Comparison of ENCODE assay signal across 24 cellular contexts in the genomic region with DNA sequence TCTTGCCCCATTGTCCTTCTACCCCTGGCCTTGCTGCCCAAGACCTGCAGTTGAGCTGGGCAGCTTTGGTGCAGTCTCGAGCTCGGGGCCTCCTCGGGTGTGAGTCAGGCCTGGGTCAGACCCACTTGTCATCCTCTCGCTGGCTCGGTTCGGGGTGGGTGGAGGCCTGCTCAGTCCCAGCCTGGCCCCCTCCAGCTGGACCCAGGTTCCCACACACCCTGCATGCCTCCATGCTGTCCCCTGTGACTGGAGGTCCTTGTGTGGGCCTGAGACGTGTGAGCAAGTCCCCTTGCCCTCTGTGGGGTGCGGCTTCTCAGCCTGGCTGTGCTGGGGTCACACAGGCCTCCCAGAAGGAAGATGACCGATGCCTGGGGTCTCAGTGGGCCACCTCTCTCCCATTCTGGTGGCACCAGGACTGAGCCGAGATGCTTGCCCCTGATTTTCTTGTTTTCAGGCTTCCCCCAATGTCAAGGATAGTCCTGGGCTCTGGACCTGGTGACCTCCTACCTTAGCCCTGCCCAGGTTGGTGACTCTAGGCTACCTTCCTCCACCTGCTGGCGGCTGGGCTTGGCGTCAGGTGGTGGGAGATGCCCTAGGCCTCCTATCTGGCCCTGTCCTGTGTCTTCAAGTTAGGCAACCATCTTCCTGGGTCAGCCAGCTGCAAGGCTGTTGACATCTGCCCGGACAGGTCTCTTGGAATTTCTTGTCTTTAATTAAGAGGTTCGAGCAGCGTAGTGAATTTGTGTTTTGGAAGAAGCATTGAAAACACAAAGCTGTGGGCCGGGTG. TPM values are rescaled to one million over a fixed set of nuclear protein-coding genes. Genes with fewer than 3 reads are reported as not detected.
DNase-seq lines count a peak whose midpoint lies in the region; ATAC-seq and TF ChIP-seq lines count a peak whose summit lies in the region.
"Had no signal": no experiment of that assay in that cellular context is flagged by ENCODE, and none has a peak within 500 bp of the region (broad histone marks: within the 10 kb centered on the region; RNA-seq: fewer than 3 reads in every experiment).

No MANE protein-coding gene starts in this region.

- H3K27me3 ChIP-seq in layer of hippocampus (ENCODE audit: control insufficient read depth, insufficient read depth, low read length) (no peaks in the 10 kb centered on the region), sigmoid colon (no peaks in the 10 kb centered on the region), mammary epithelial cell (ENCODE audit: insufficient read depth, low read length) (no peaks in the 10 kb centered on the region)

- H3K36me3 ChIP-seq in sigmoid colon (no peaks in the 10 kb centered on the region), mammary epithelial cell (ENCODE audit: insufficient read depth, low read length) (no peaks in the 10 kb centered on the region)
- H3K36me3 ChIP-seq: upper lobe of right lung had no signal

- DNase-seq in ELF-1 (ENCODE audit: low read depth, low spot score), result peak; percentile 37
- DNase-seq in chondrocyte (ENCODE audit: low spot score), result peak; percentile 79
- DNase-seq in sigmoid colon, result no peak
- DNase-seq in mammary epithelial cell, result no peak
- DNase-seq: activated CD8-positive, alpha-beta T cell treated with anti-CD3 and anti-CD28 coated beads for 36 hours; activated gamma-delta T cell; CD4-positive, alpha-beta T cell; dermis blood vessel endothelial cell; immature natural killer cell; NCI-H2171 treated with DMSO at 0.1 percent for 48 hours; RPMI8226; stimulated activated CD4-positive, alpha-beta T cell treated with anti-CD3 and anti-CD28 coated beads, Interleukin-12 subunit alpha, Interleukin-12 subunit beta, amount 100 ng/mL, for 4 hours; stimulated activated CD4-positive, alpha-beta T cell treated with anti-CD3 and anti-CD28 coated beads, Interleukin-4, amount 100 ng/mL, for 4 hours; stimulated activated naive CD8-positive, alpha-beta T cell treated with anti-CD3 and anti-CD28 coated beads, Interleukin-15, amount 100 ng/mL, for 72 hours; upper lobe of right lung had no signal

- intact Hi-C loops in sigmoid colon (cut with DNase I), result no loop called here
- intact Hi-C loops in mammary epithelial cell (cut with micrococcal nuclease), result no loop called here

- H4K20me1 ChIP-seq in mammary epithelial cell (ENCODE audit: insufficient read depth, low read length), result no peaks in the 10 kb centered on the region

- H3K9me3 ChIP-seq in sigmoid colon, result no peaks in the 10 kb centered on the region
- H3K9me3 ChIP-seq in mammary epithelial cell (replicated peaks; ENCODE audit: insufficient read depth, low read length), result no peaks in the 10 kb centered on the region
- H3K9me3 ChIP-seq: upper lobe of right lung had no signal

- peaks cover 0 to 80% (median 70%) of the 10 kb centered on the region in 4 donors for H3K4me1 ChIP-seq in sigmoid colon
- H3K4me1 ChIP-seq in mammary epithelial cell (ENCODE audit: insufficient read depth, low read length), result peaks cover 4% of the 10 kb centered on the region
- H3K4me1 ChIP-seq: upper lobe of right lung had no signal

- dilution Hi-C loops in mammary epithelial cell (cut with HindIII; ENCODE audit: low sequenced_read_pairs), result loop anchor here (5.0 kb wide), 1 partner anchor 83 kb away; no protein-coding TSS in a partner anchor

- no peak for TF ChIP-seq POLR2A in sigmoid colon (IDR thresholded peaks at IDR 0.05)

- ATAC-seq in HG03159 (IDR thresholded peaks at IDR 0.05; ENCODE audit: unreplicated experiment) (no peak), HG03571 (IDR thresholded peaks at IDR 0.05; ENCODE audit: unreplicated experiment) (no peak), GM21717 (IDR thresholded peaks at IDR 0.05; ENCODE audit: unreplicated experiment) (no peak)
- ATAC-seq: activated CD8-positive, alpha-beta T cell treated with anti-CD3 and anti-CD28 coated beads for 36 hours; SK-N-SH treated with all-trans-retinoic acid at 6 μM for 48 hours; stimulated activated naive CD8-positive, alpha-beta T cell treated with anti-CD3 and anti-CD28 coated beads, Interleukin-15, amount 100 ng/mL, for 72 hours; upper lobe of right lung had no signal

- in situ Hi-C loops in mammary epithelial cell (cut with MboI; ENCODE audit: low sequenced_read_pairs in 2 of 2), result no loop called here

- 71 to 90% methylated on average over 16 of the region's 16 CpGs for WGBS in sigmoid colon, 2 donors
- 70% methylated on average over 13 of the region's 16 CpGs for WGBS in mammary epithelial cell (ENCODE audit: low coverage, missing lambda C conversion rate)

- H3K27ac ChIP-seq in layer of hippocampus (ENCODE audit: low read depth, low read length), result peak overlapping the region; percentile 32
- peak overlapping the region; percentile 72 to 82 (median 77) for H3K27ac ChIP-seq in sigmoid colon
- no peak overlapping the region for H3K27ac ChIP-seq in mammary epithelial cell (ENCODE audit: insufficient read depth, low read depth, low read length)
- H3K27ac ChIP-seq: KMS-11, upper lobe of right lung had no signal

- TF ChIP-seq EP300 in sigmoid colon (IDR thresholded peaks at IDR 0.05), result no peak

- no peak overlapping the region for H3K4me2 ChIP-seq in mammary epithelial cell (ENCODE audit: insufficient read depth, low read depth, low read length)
- H3K4me2 ChIP-seq: KMS-11 had no signal

- no peak overlapping the region for H3K4me3 ChIP-seq in sigmoid colon
- H3K4me3 ChIP-seq in mammary epithelial cell (replicated peaks in 1 of 3; ENCODE audit: insufficient read depth in 1 of 3, low read depth in 2 of 3, low read length in 3 of 3), result no peak overlapping the region
- H3K4me3 ChIP-seq: upper lobe of right lung had no signal

- peaks cover 2% of the 10 kb centered on the region for H3K36me3 Mint-ChIP-seq in chondrocyte (ENCODE audit: low read depth)
- H3K36me3 Mint-ChIP-seq: immature natural killer cell had no signal

- H3K9me3 Mint-ChIP-seq in chondrocyte (ENCODE audit: low read depth), result no peaks in the 10 kb centered on the region
- H3K9me3 Mint-ChIP-seq: activated CD8-positive, alpha-beta T cell treated with anti-CD3 and anti-CD28 coated beads for 36 hours; CD4-positive, alpha-beta T cell; immature natural killer cell; stimulated activated naive CD8-positive, alpha-beta T cell treated with anti-CD3 and anti-CD28 coated beads, Interleukin-15, amount 100 ng/mL, for 72 hours; T-helper 2 cell treated with Interferon-gamma antibody and Interleukin-4, amounts not matched to agents 5 μg/mL and 100 μg/mL, for 36 hours had no signal

- H3K79me2 ChIP-seq in mammary epithelial cell (ENCODE audit: insufficient read depth, low read length), result no peaks in the 10 kb centered on the region

- H3K9ac ChIP-seq in mammary epithelial cell (ENCODE audit: insufficient read depth, low read length), result no peak overlapping the region
- H3K9ac ChIP-seq: KMS-11 had no signal

- H3K27ac Mint-ChIP-seq in chondrocyte (ENCODE audit: unreplicated experiment), result no peak overlapping the region
- H3K27ac Mint-ChIP-seq: activated CD8-positive, alpha-beta T cell treated with anti-CD3 and anti-CD28 coated beads for 36 hours; CD4-positive, alpha-beta T cell; immature natural killer cell; T-helper 2 cell treated with Interferon-gamma antibody and Interleukin-4, amounts not matched to agents 5 μg/mL and 100 μg/mL, for 36 hours had no signal

- H3K4me1 Mint-ChIP-seq in chondrocyte (ENCODE audit: low read depth), result peaks cover 18% of the 10 kb centered on the region
- H3K4me1 Mint-ChIP-seq: stimulated activated naive CD8-positive, alpha-beta T cell treated with anti-CD3 and anti-CD28 coated beads, Interleukin-15, amount 100 ng/mL, for 72 hours had no signal

- no peak overlapping the region for H2AFZ ChIP-seq in mammary epithelial cell (ENCODE audit: low read depth, low read length)

- CTCF ChIA-PET in mammary epithelial cell (lab: Charles Lee; ENCODE audit: low non-redundant PET), result no interaction called here

- peaks cover 17% of the 10 kb centered on the region for H3K27me3 Mint-ChIP-seq in chondrocyte (ENCODE audit: low read depth)
- H3K27me3 Mint-ChIP-seq: activated CD8-positive, alpha-beta T cell treated with anti-CD3 and anti-CD28 coated beads for 36 hours; CD4-positive, alpha-beta T cell; stimulated activated naive CD8-positive, alpha-beta T cell treated with anti-CD3 and anti-CD28 coated beads, Interleukin-15, amount 100 ng/mL, for 72 hours had no signal

- TF ChIP-seq CTCF in chondrocyte (IDR thresholded peaks at IDR 0.05) (no peak), sigmoid colon (IDR thresholded peaks at IDR 0.05) (no peak), mammary epithelial cell (conservative IDR thresholded peaks at IDR 0.05 in 1 of 2, IDR thresholded peaks at IDR 0.05 in 1 of 2; ENCODE audit: extremely low read depth in 1 of 2, insufficient read depth in 1 of 2, low read depth in 1 of 2, low read length in 2 of 2) (no peak)

- no peak overlapping the region for H3K4me3 Mint-ChIP-seq in chondrocyte (ENCODE audit: unreplicated experiment)
- H3K4me3 Mint-ChIP-seq: activated CD8-positive, alpha-beta T cell treated with anti-CD3 and anti-CD28 coated beads for 36 hours; CD4-positive, alpha-beta T cell; immature natural killer cell; stimulated activated naive CD8-positive, alpha-beta T cell treated with anti-CD3 and anti-CD28 coated beads, Interleukin-15, amount 100 ng/mL, for 72 hours; T-helper 2 cell treated with Interferon-gamma antibody and Interleukin-4, amounts not matched to agents 5 μg/mL and 100 μg/mL, for 36 hours had no signal

- no TSS peak for BruUV-seq in mammary epithelial cell (replicated peaks; lab: Mats Ljungman, UMichigan)

RNA-seq across cellular contexts. Expression of gene WNK2, which starts 15.1 kb away (rescaled TPM):
- 0.44 to 3.3 TPM (median 2.3 TPM) in 3 replicates for total RNA-seq in chondrocyte
- 10 to 100 TPM; 16.0 to 95.8 (median 29.0) TPM for total RNA-seq in sigmoid colon
- 10 to 100 TPM; 12.6 to 80.1 (median 19.0) TPM for polyA plus RNA-seq in sigmoid colon
- total RNA-seq in mammary epithelial cell, result 10 to 100 TPM in 1 of 2 donors, under 1 TPM in 1; 0.49 to 12.8 TPM
- 0.01 TPM for polyA plus RNA-seq in mammary epithelial cell
- polyA minus RNA-seq in mammary epithelial cell, result not detected
- total RNA-seq: dermis blood vessel endothelial cell, endothelial cell of umbilical vein had no signal
- polyA plus RNA-seq: AG04450, endothelial cell of umbilical vein, immature natural killer cell had no signal

Comparison
In these comparisons a context has a peak if more than half of its experiments do, and no peak if none do; other contexts are left out.
1. DNase-seq: peak in ELF-1 (single experiment) and chondrocyte (single experiment); none in sigmoid colon (single experiment) and mammary epithelial cell (single experiment).